In genomic region chr7:44979481-44980392, GRCh38 we compare ENCODE assay signal across 8 cellular contexts. TPM values are rescaled to one million over a fixed set of nuclear protein-coding genes. Genes with fewer than 3 reads are reported as not detected.
DNase-seq lines count a peak whose midpoint lies in the region; ATAC-seq and TF ChIP-seq lines count a peak whose summit lies in the region.

No MANE protein-coding gene starts in this region.

- H4K5ac ChIP-seq in IMR-90 (ENCODE audit: low read depth, low read length), result no peak overlapping the region; the same call in 1 of the 2 replicates

- peak overlapping the region; percentile 99 for H3K27ac Mint-ChIP-seq in T-helper 2 cell treated with Interferon-gamma antibody and Interleukin-4, amounts not matched to agents 5 μg/mL and 100 μg/mL, for 36 hours
- H3K27ac Mint-ChIP-seq in stimulated activated memory B cell treated with anti-CD40 and anti-IgM and Interleukin-4, amounts not matched to agents 10 μg/mL and 1 μg/mL and 100 μg/mL, for 72 hours, result peak overlapping the region; percentile 97

- ATAC-seq in IMR-90 (ENCODE audit: low read depth) (peak; percentile 10; the same call in 1 of the 2 replicates), GM21619 (IDR thresholded peaks at IDR 0.05; ENCODE audit: unreplicated experiment) (no peak), HG02870 (IDR thresholded peaks at IDR 0.05; ENCODE audit: unreplicated experiment) (no peak)
- peak; percentile 0 for ATAC-seq in stimulated activated memory B cell treated with anti-CD40 and anti-IgM and Interleukin-4, amounts not matched to agents 10 μg/mL and 1 μg/mL and 100 μg/mL, for 72 hours

- POLR2A ChIA-PET in IMR-90 (lab: Charles Lee; ENCODE audit: unreplicated experiment), result no interaction called here

- dilution Hi-C loops in IMR-90 (cut with HindIII; ENCODE audit: low sequenced_read_pairs, unreplicated experiment), result no loop called here

- H4K91ac ChIP-seq in IMR-90 (ENCODE audit: insufficient read depth, low read depth, low read length), result peak overlapping the region; percentile 38; the same call in 1 of the 2 replicates

- H4K20me1 ChIP-seq in IMR-90 (ENCODE audit: insufficient read depth, low read length), result peaks cover 17% of the 10 kb centered on the region

- H3K9me3 ChIP-seq in IMR-90 (ENCODE audit: control insufficient read depth, insufficient read depth, low read length) (no peaks in the 10 kb centered on the region), duodenal mucosa (ENCODE audit: control insufficient read depth in 1 of 2, low read length in 2 of 2) (no peaks in the 10 kb centered on the region)

- H3K27me3 Mint-ChIP-seq in T-helper 2 cell treated with Interferon-gamma antibody and Interleukin-4, amounts not matched to agents 5 μg/mL and 100 μg/mL, for 36 hours (ENCODE audit: low read depth), result no peaks in the 10 kb centered on the region
- H3K27me3 Mint-ChIP-seq in stimulated activated memory B cell treated with anti-CD40 and anti-IgM and Interleukin-4, amounts not matched to agents 10 μg/mL and 1 μg/mL and 100 μg/mL, for 72 hours, result no peaks in the 10 kb centered on the region

- 0 out of 2 replicates have a peak overlapping the region, but pooled peaks have one; percentile 3 for H2BK20ac ChIP-seq in IMR-90 (ENCODE audit: low read depth, low read length)

- peaks cover 9 to 22% of the 10 kb centered on the region in 2 experiments for H3K79me1 ChIP-seq in IMR-90 (ENCODE audit: low read depth in 1 of 2, low read length in 2 of 2)

- DNase-seq in T-helper 2 cell treated with Interferon-gamma antibody and Interleukin-4, amounts not matched to agents 5 μg/mL and 100 μg/mL, for 36 hours (ENCODE audit: low spot score), result no peak
- DNase-seq in T-helper 2 cell, result no peak
- DNase-seq in IMR-90, result no peak
- DNase-seq in DMS 273 (lab: John Stamatoyannopoulos, UW; ENCODE audit: unreplicated experiment), result no peak

- in situ Hi-C loops in IMR-90 (cut with MboI; ENCODE audit: low sequenced_read_pairs), result no loop called here

- 0 out of 2 replicates have a peak overlapping the region, but pooled peaks have one; percentile 19 for H3K4ac ChIP-seq in IMR-90 (ENCODE audit: low read depth, low read length)

- H3K36me3 ChIP-seq in IMR-90 (ENCODE audit: control insufficient read depth, insufficient read depth, low read length) (peaks cover 24% of the 10 kb centered on the region), duodenal mucosa (ENCODE audit: control insufficient read depth in 1 of 2, insufficient read depth in 2 of 2, low read length in 2 of 2) (peaks cover 24 to 51% of the 10 kb centered on the region in 2 donors)

- H3K23ac ChIP-seq in IMR-90 (ENCODE audit: low read depth, low read length), result no peak overlapping the region

- TF ChIP-seq RAD21 in IMR-90 (IDR thresholded peaks at IDR 0.05; ENCODE audit: low read length), result no peak

- 0 out of 2 replicates have a peak overlapping the region, but pooled peaks have one; percentile 53 for H2BK120ac ChIP-seq in IMR-90 (ENCODE audit: low read depth, low read length)

- H2BK15ac ChIP-seq in IMR-90 (ENCODE audit: low read depth, low read length), result no peak overlapping the region

- 72% methylated on average over 2 of the region's 8 CpGs; no CpG with 5 or more reads in 1 of the 2 experiments for WGBS in IMR-90 (ENCODE audit: extremely low coverage in 2 of 2, insufficient read length in 1 of 2), 2 experiments

- H3K4me1 ChIP-seq in IMR-90 (ENCODE audit: control insufficient read depth, insufficient read depth, low read length) (peaks cover 10% of the 10 kb centered on the region), duodenal mucosa (ENCODE audit: control insufficient read depth in 1 of 2, insufficient read depth in 2 of 2, low read length in 2 of 2) (peaks cover 25 to 50% of the 10 kb centered on the region in 2 donors)

- H2AK9ac ChIP-seq in IMR-90 (replicated peaks; ENCODE audit: low read depth, low read length, poor library complexity), result no peak overlapping the region

- H2BK5ac ChIP-seq in IMR-90 (ENCODE audit: low read depth, low read length, poor library complexity, severe bottlenecking), result no peak overlapping the region

- peak overlapping the region; percentile 48 for H2AFZ ChIP-seq in IMR-90 (replicated peaks; ENCODE audit: low read length, poor library complexity)

- peak overlapping the region; percentile 99 for H3K4me3 Mint-ChIP-seq in T-helper 2 cell treated with Interferon-gamma antibody and Interleukin-4, amounts not matched to agents 5 μg/mL and 100 μg/mL, for 36 hours
- peak overlapping the region; percentile 91 for H3K4me3 Mint-ChIP-seq in stimulated activated memory B cell treated with anti-CD40 and anti-IgM and Interleukin-4, amounts not matched to agents 10 μg/mL and 1 μg/mL and 100 μg/mL, for 72 hours

- CTCF ChIA-PET in IMR-90 (lab: Yijun Ruan, JAX), result no interaction called here

- H2AK5ac ChIP-seq in IMR-90 (ENCODE audit: low read depth, low read length), result no peak overlapping the region

- H4K8ac ChIP-seq in IMR-90 (ENCODE audit: low read depth in 2 of 2, low read length in 2 of 2), result peak overlapping the region in 1 of 2 experiments; percentile 66; a peak in 2 of 4 replicates

- no peaks in the 10 kb centered on the region for H3K9me3 Mint-ChIP-seq in T-helper 2 cell treated with Interferon-gamma antibody and Interleukin-4, amounts not matched to agents 5 μg/mL and 100 μg/mL, for 36 hours
- H3K9me3 Mint-ChIP-seq in stimulated activated memory B cell treated with anti-CD40 and anti-IgM and Interleukin-4, amounts not matched to agents 10 μg/mL and 1 μg/mL and 100 μg/mL, for 72 hours, result no peaks in the 10 kb centered on the region

- peak overlapping the region; percentile 38 for H3K4me2 ChIP-seq in IMR-90 (ENCODE audit: low read depth, low read length)

- H3K36me3 Mint-ChIP-seq in T-helper 2 cell treated with Interferon-gamma antibody and Interleukin-4, amounts not matched to agents 5 μg/mL and 100 μg/mL, for 36 hours (ENCODE audit: low read depth), result peaks cover 80% of the 10 kb centered on the region
- H3K36me3 Mint-ChIP-seq in stimulated activated memory B cell treated with anti-CD40 and anti-IgM and Interleukin-4, amounts not matched to agents 10 μg/mL and 1 μg/mL and 100 μg/mL, for 72 hours, result peaks cover 60% of the 10 kb centered on the region

- H3K9me1 ChIP-seq in IMR-90 (ENCODE audit: insufficient read depth, low read length), result peaks cover 15% of the 10 kb centered on the region

- H3K27me3 ChIP-seq in IMR-90 (ENCODE audit: control insufficient read depth, insufficient read depth, low read length), result no peaks in the 10 kb centered on the region
- no peaks in the 10 kb centered on the region for H3K27me3 ChIP-seq in duodenal mucosa (ENCODE audit: control insufficient read depth in 1 of 2, insufficient read depth in 2 of 2, low read length in 2 of 2)

- H3K9ac ChIP-seq in IMR-90 (ENCODE audit: low read depth, low read length), result no peak overlapping the region
- H3K9ac ChIP-seq in duodenal mucosa (ENCODE audit: low read depth in 1 of 2, low read length in 2 of 2), result peak overlapping the region in 1 of 2 donors; percentile 8

- intact Hi-C loops in IMR-90 (cut with micrococcal nuclease), result no loop called here

- peak overlapping the region; percentile 71; the same call in 1 of the 2 replicates for H3K14ac ChIP-seq in IMR-90 (replicated peaks; ENCODE audit: low read depth, low read length)

- no peak for TF ChIP-seq CTCF in IMR-90 (conservative IDR thresholded peaks at IDR 0.05; ENCODE audit: low read depth, low read length)

- H3K4me1 Mint-ChIP-seq in T-helper 2 cell treated with Interferon-gamma antibody and Interleukin-4, amounts not matched to agents 5 μg/mL and 100 μg/mL, for 36 hours (ENCODE audit: low read depth), result peaks cover 56% of the 10 kb centered on the region
- peaks cover 89% of the 10 kb centered on the region for H3K4me1 Mint-ChIP-seq in stimulated activated memory B cell treated with anti-CD40 and anti-IgM and Interleukin-4, amounts not matched to agents 10 μg/mL and 1 μg/mL and 100 μg/mL, for 72 hours

- no TSS peak for BruUV-seq in IMR-90 (replicated peaks; lab: Mats Ljungman, UMichigan)

- peak overlapping the region; percentile 8; the same call in 1 of the 2 replicates for H3K18ac ChIP-seq in IMR-90 (ENCODE audit: low read depth, low read length)

- no peak for TF ChIP-seq POLR2A in IMR-90 (IDR thresholded peaks at IDR 0.05; ENCODE audit: low read depth, low read length)

- H3K27ac ChIP-seq in IMR-90 (ENCODE audit: insufficient read depth, low read length) (peak overlapping the region; percentile 60; the same call in 1 of the 2 replicates), duodenal mucosa (ENCODE audit: low read depth, low read length) (peak overlapping the region; percentile 22)

- H3K4me3 ChIP-seq in IMR-90 (ENCODE audit: insufficient read depth, low read depth, low read length) (no peak overlapping the region), duodenal mucosa (ENCODE audit: low read depth in 1 of 2, low read length in 2 of 2) (peak overlapping the region in 1 of 2 donors; percentile 6)

- H3K56ac ChIP-seq in IMR-90 (ENCODE audit: extremely low read depth, insufficient read depth, low read length), result no peak overlapping the region

TF ChIP-seq in IMR-90, 13 proteins besides CTCF, POLR2A, EP300 and RAD21 (continues in another document):
- TF ChIP-seq USF2 (IDR thresholded peaks at IDR 0.05; ENCODE audit: low read depth, low read length) (no peak), FOS (IDR thresholded peaks at IDR 0.05; ENCODE audit: low read depth, low read length) (no peak), BHLHE40 (IDR thresholded peaks at IDR 0.05; ENCODE audit: low read depth, low read length) (no peak), CHD1 (IDR thresholded peaks at IDR 0.05; ENCODE audit: low read depth, low read length) (no peak), NFE2L2 (IDR thresholded peaks at IDR 0.05; ENCODE audit: low read depth, low read length) (no peak), MAFK (IDR thresholded peaks at IDR 0.05; ENCODE audit: low read depth, low read length) (no peak), SMC3 (IDR thresholded peaks at IDR 0.05; ENCODE audit: low read depth, low read length) (no peak), MXI1 (IDR thresholded peaks at IDR 0.05; ENCODE audit: borderline replicate concordance, low read depth, low read length) (no peak), MAZ (IDR thresholded peaks at IDR 0.05; ENCODE audit: borderline replicate concordance, low read depth, low read length) (no peak)

RNA-seq across cellular contexts. Expression of gene MYO1G, which starts 0.9 kb away (rescaled TPM):
- under 0.01 TPM in 2 replicates for total RNA-seq in IMR-90 (2012; rRNA removed)
- polyA plus RNA-seq in IMR-90 (2012; rRNA removed), result 0.02 and 0.04 TPM in 2 replicates
- 0.01 TPM in 1 of 2 replicates, not detected in the other for polyA plus RNA-seq in IMR-90 (2012; cell fraction: cytosol; rRNA removed)
- polyA plus RNA-seq in IMR-90 (2012; cell fraction: nucleus; rRNA removed; ENCODE audit: low replicate concordance), result 0.16 and 0.21 TPM in 2 replicates

RNA-seq across cellular contexts. Expression of gene CCM2, which starts 20.3 kb away (rescaled TPM):
- 56.1 and 65.2 TPM in 2 replicates for total RNA-seq in IMR-90 (2012; rRNA removed)
- polyA plus RNA-seq in IMR-90 (2012; rRNA removed), result 71.7 and 78.5 TPM in 2 replicates
- polyA plus RNA-seq in IMR-90 (2012; cell fraction: cytosol; rRNA removed), result 50.3 and 98.2 TPM in 2 replicates
- 45.6 and 112 TPM in 2 replicates for polyA plus RNA-seq in IMR-90 (2012; cell fraction: nucleus; rRNA removed; ENCODE audit: low replicate concordance)

Comparison
In these comparisons a context has a peak if more than half of its experiments do, and no peak if none do; other contexts are left out.
1. ATAC-seq: peak in IMR-90 (single experiment) and stimulated activated memory B cell treated with anti-CD40 and anti-IgM and Interleukin-4, amounts not matched to agents 10 μg/mL and 1 μg/mL and 100 μg/mL, for 72 hours (single experiment); none in GM21619 (single experiment) and HG02870 (single experiment).